Comparison of ENCODE assay signal across 19 cellular contexts in genomic region chr4:109027016-109027500, GRCh38.
"Had no signal": no experiment of that assay in that cellular context is flagged by ENCODE, and none has a peak within 500 bp of the region (broad histone marks: within the 10 kb centered on the region; RNA-seq: fewer than 3 reads in every experiment).

No MANE protein-coding gene starts in this region.

- H3K27ac ChIP-seq: dorsolateral prefrontal cortex, foreskin keratinocyte, tibial artery had no signal

- H3K36me3 ChIP-seq: tibial artery had no signal

- H3K27me3 Mint-ChIP-seq: activated B cell treated with CpG ODN at 0.5 μM for 24 hours; activated CD8-positive, alpha-beta T cell treated with anti-CD3 and anti-CD28 coated beads for 36 hours had no signal

- H3K36me3 Mint-ChIP-seq: naive B cell had no signal

- H3K4me1 ChIP-seq: foreskin keratinocyte, tibial artery had no signal

- H3K4me3 Mint-ChIP-seq: activated B cell treated with CpG ODN at 0.5 μM for 24 hours; activated CD8-positive, alpha-beta T cell treated with anti-CD3 and anti-CD28 coated beads for 36 hours; activated naive CD8-positive, alpha-beta T cell treated with anti-CD3 and anti-CD28 coated beads for 36 hours; activated T-helper 17 cell treated with anti-CD3 and anti-CD28 coated beads, Interleukin-2, amount 50 U/mL, for 72 hours; endodermal cell; naive B cell; neural crest cell had no signal

- H3K9me3 ChIP-seq: tibial artery had no signal

- FAIRE-seq: keratinocyte had no signal

- ATAC-seq: activated CD8-positive, alpha-beta T cell treated with anti-CD3 and anti-CD28 coated beads for 36 hours; activated T-helper 17 cell treated with anti-CD3 and anti-CD28 coated beads, Interleukin-2, amount 50 U/mL, for 72 hours; foreskin keratinocyte; stimulated activated naive CD8-positive, alpha-beta T cell treated with anti-CD3 and anti-CD28 coated beads, Interleukin-15, Interleukin-2, amounts not matched to agents 100 U/mL and 50 U/mL, for 24 hours had no signal

- H3K27ac Mint-ChIP-seq: activated B cell treated with CpG ODN at 0.5 μM for 24 hours; activated CD8-positive, alpha-beta T cell treated with anti-CD3 and anti-CD28 coated beads for 36 hours; activated naive CD8-positive, alpha-beta T cell treated with anti-CD3 and anti-CD28 coated beads for 36 hours; activated T-helper 17 cell treated with anti-CD3 and anti-CD28 coated beads, Interleukin-2, amount 50 U/mL, for 72 hours; endodermal cell; naive B cell had no signal

- H3K4me3 ChIP-seq: dorsolateral prefrontal cortex, lung, tibial artery had no signal

- H3K4me1 Mint-ChIP-seq: activated B cell treated with CpG ODN at 0.5 μM for 24 hours; activated naive CD8-positive, alpha-beta T cell treated with anti-CD3 and anti-CD28 coated beads for 36 hours; activated T-helper 17 cell treated with anti-CD3 and anti-CD28 coated beads, Interleukin-2, amount 50 U/mL, for 72 hours; endodermal cell; naive B cell had no signal

- DNase-seq: activated B cell treated with CpG ODN at 0.5 μM for 24 hours; activated CD4-positive, alpha-beta T cell treated with anti-CD3 and anti-CD28 coated beads for 48 hours; activated CD8-positive, alpha-beta T cell treated with anti-CD3 and anti-CD28 coated beads for 36 hours; activated naive CD4-positive, alpha-beta T cell; activated naive CD8-positive, alpha-beta T cell treated with anti-CD3 and anti-CD28 coated beads for 36 hours; activated T-cell treated with anti-CD3 and anti-CD28 coated beads, Interleukin-2, amount 50 U/mL, for 1 hour; dorsolateral prefrontal cortex; endodermal cell; foreskin keratinocyte; naive B cell; stimulated activated naive CD8-positive, alpha-beta T cell treated with anti-CD3 and anti-CD28 coated beads, Interleukin-15, Interleukin-2, amounts not matched to agents 100 U/mL and 50 U/mL, for 24 hours; substantia nigra; SW 1271; T-helper 2 cell; tibial artery had no signal

- H3K27me3 ChIP-seq: dorsolateral prefrontal cortex, foreskin keratinocyte, tibial artery had no signal
